8 cellular contexts compared by ENCODE assay signal in the genomic region with DNA sequence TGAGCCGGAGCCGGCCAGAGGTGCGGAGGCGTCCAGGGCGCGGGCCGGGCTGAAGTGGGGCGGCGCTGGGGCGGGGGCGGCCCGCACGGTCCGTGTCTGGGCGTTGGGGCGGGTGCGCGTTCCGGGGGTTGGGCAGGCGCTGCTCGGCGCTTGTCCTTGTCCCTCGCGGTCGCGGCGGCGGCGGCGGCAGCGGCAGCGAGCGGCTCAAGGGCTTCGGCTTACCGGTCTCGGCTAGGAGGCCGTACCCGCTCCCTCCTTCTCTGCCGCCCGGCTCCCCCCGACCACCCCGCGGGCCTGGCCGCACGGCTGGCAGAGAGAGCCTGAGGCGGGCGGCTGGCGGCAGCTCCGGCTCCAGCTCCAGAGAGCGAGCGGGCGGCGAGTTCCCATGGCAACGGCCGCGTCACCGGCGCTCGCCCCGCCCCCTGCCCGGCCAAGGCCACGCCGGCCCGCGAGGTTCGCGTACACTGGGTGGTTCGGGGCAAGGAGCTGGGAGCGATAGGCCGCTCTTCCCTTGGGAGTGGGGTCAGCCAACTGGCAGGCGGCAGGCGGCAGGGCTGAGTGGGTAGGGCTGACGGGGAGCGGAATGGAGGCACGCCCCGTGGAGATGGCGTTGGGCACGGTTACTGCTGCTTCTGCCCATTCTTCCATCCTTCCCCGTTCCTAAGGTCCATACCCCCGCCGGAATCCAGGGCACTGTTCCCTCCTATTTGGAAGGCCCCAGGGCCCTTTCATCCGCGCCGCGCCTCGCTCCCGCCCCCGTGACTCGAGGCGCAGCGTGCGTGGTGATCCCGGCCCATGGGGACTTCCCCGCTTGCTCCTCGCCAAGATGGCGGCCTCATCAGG. TPM values are rescaled to one million over a fixed set of nuclear protein-coding genes. Genes with fewer than 3 reads are reported as not detected.
A peak's percentile ranks its signal among the peaks of the same experiment; 100 is the strongest.
DNase-seq lines count a peak whose midpoint lies in the region; ATAC-seq, FAIRE-seq and TF ChIP-seq lines count a peak whose summit lies in the region.

Gene LRRC73 (minus strand): TSS at position 363 of the 843 bp plus-strand sequence. CDS start 561 bp downstream, outside the sequence.

- peak within 1 kb of the TSS; percentile 20 for H2BK5ac ChIP-seq in neuronal stem cell (ENCODE audit: low read length)

- peaks cover 8% of the 10 kb centered on the region for H3K36me3 ChIP-seq in BE2C
- peaks cover 5% of the 10 kb centered on the region; the same call in 1 of the 2 replicates for H3K36me3 ChIP-seq in SJCRH30
- H3K36me3 ChIP-seq in gastroesophageal sphincter, result peaks cover 0 to 55% of the 10 kb centered on the region in 2 donors
- H3K36me3 ChIP-seq in neuronal stem cell (replicated peaks in 1 of 2; ENCODE audit: control insufficient read depth in 2 of 2, insufficient read depth in 2 of 2, low read length in 2 of 2), result peaks cover 37 to 58% of the 10 kb centered on the region in 2 donors
- H3K36me3 ChIP-seq in stomach smooth muscle (ENCODE audit: control insufficient read depth in 2 of 2, insufficient read depth in 2 of 2, low read length in 2 of 2), result peaks cover 26 to 35% of the 10 kb centered on the region in 2 donors

- TF ChIP-seq EP300 in gastroesophageal sphincter (IDR thresholded peaks at IDR 0.05), result no peak

- H3K18ac ChIP-seq in neuronal stem cell (ENCODE audit: low read length), result peak within 1 kb of the TSS; percentile 89

- H2BK15ac ChIP-seq in neuronal stem cell (ENCODE audit: low read length), result no peak within 1 kb of the TSS

- H3K4me3 ChIP-seq in BE2C (ENCODE audit: low read depth, low read length) (peak within 1 kb of the TSS; percentile 54), SJCRH30 (peak within 1 kb of the TSS; percentile 55), gastroesophageal sphincter (peak within 1 kb of the TSS; percentile 41 to 80), neuronal stem cell (ENCODE audit: low read length in 2 of 2) (peak within 1 kb of the TSS; percentile 48 to 81), stomach smooth muscle (ENCODE audit: low read length in 2 of 2) (peak within 1 kb of the TSS; percentile 67 to 73)

- WGBS in gastroesophageal sphincter (ENCODE audit: low coverage in 1 of 2), 2 donors, result 34% methylated on average over 7 of the region's 96 CpGs; no CpG with 5 or more reads in 1 of the 2 donors
- WGBS in neuronal stem cell (ENCODE audit: extremely low coverage in 2 of 2, insufficient read length in 2 of 2, insufficient replicate concordance in 1 of 2), 2 donors, result no CpG with 5 or more reads among the region's 96 CpGs

- peak within 1 kb of the TSS; percentile 96 for H2AFZ ChIP-seq in neuronal stem cell (ENCODE audit: low read length)

- H4K8ac ChIP-seq in neuronal stem cell (ENCODE audit: low read depth, low read length), result no peak within 1 kb of the TSS

- peak; percentile 90 for ATAC-seq in gastroesophageal sphincter

- TF ChIP-seq POLR2A in gastroesophageal sphincter (IDR thresholded peaks at IDR 0.05), result peak in 1 of 2 donors; percentile 39

- no peaks in the 10 kb centered on the region for H3K27me3 ChIP-seq in BE2C
- no peaks in the 10 kb centered on the region for H3K27me3 ChIP-seq in SJCRH30
- H3K27me3 ChIP-seq in gastroesophageal sphincter, result peaks cover 7% of the 10 kb centered on the region
- H3K27me3 ChIP-seq in neuronal stem cell (ENCODE audit: control insufficient read depth in 3 of 3, insufficient read depth in 3 of 3, low read depth in 1 of 3, low read length in 3 of 3), result peaks cover 7 to 17% (median 9%) of the 10 kb centered on the region in 3 experiments
- H3K27me3 ChIP-seq in stomach smooth muscle (ENCODE audit: control insufficient read depth in 1 of 2, insufficient read depth in 2 of 2, low read length in 2 of 2), result peaks cover 0 to 2% of the 10 kb centered on the region in 2 donors

- no peak within 1 kb of the TSS for H2BK120ac ChIP-seq in neuronal stem cell (ENCODE audit: low read depth, low read length)

- peak within 1 kb of the TSS; percentile 90 for H3K23ac ChIP-seq in neuronal stem cell (ENCODE audit: low read depth, low read length, poor library complexity)

- H3K9ac ChIP-seq in neuronal stem cell (ENCODE audit: low read depth, low read length, poor library complexity), result peak within 1 kb of the TSS; percentile 99
- peak within 1 kb of the TSS; percentile 62 to 71 for H3K9ac ChIP-seq in stomach smooth muscle (ENCODE audit: low read length in 2 of 2)

- H3K4me2 ChIP-seq in neuronal stem cell (ENCODE audit: insufficient read depth, low read length, poor library complexity, severe bottlenecking), result peak within 1 kb of the TSS; percentile 98

- peaks cover 1% of the 10 kb centered on the region for H3K79me1 ChIP-seq in neuronal stem cell (ENCODE audit: low read depth, low read length)

- TF ChIP-seq CTCF in BE2C (IDR thresholded peaks at IDR 0.05; ENCODE audit: low read depth, low read length), result no peak
- no peak for TF ChIP-seq CTCF in gastroesophageal sphincter (IDR thresholded peaks at IDR 0.05)

- H3K27ac ChIP-seq in SJCRH30 (no peak within 1 kb of the TSS), gastroesophageal sphincter (peak within 1 kb of the TSS in 3 of 4 donors; percentile 68 to 70 (median 69)), neuronal stem cell (replicated peaks; ENCODE audit: low read length) (no peak within 1 kb of the TSS), stomach smooth muscle (ENCODE audit: low read length) (peak within 1 kb of the TSS; percentile 31)

- peak within 1 kb of the TSS; percentile 83 for H3K14ac ChIP-seq in neuronal stem cell (ENCODE audit: low read length)

- peak; percentile 96 for FAIRE-seq in HTR-8/SVneo (lab: Jason Lieb, UNC)

- peak within 1 kb of the TSS; percentile 46 for H2BK12ac ChIP-seq in neuronal stem cell (ENCODE audit: low read length)

- no peak within 1 kb of the TSS for H4K91ac ChIP-seq in neuronal stem cell (ENCODE audit: low read depth, low read length, poor library complexity)

- H3K4ac ChIP-seq in neuronal stem cell (ENCODE audit: low read length), result no peak within 1 kb of the TSS

- H2AK5ac ChIP-seq in neuronal stem cell (ENCODE audit: low read depth, low read length), result peak within 1 kb of the TSS; percentile 32

- DNase-seq in BE2C (peak; percentile 96), GM19240 (ENCODE audit: insufficient read length, low spot score) (peak; percentile 38), HTR-8/SVneo (ENCODE audit: insufficient read length, low spot score) (peak; percentile 80), SJCRH30 (peak; percentile 79 to 83), neuronal stem cell (ENCODE audit: low spot score) (peak; percentile 83)
- peak; percentile 84 for DNase-seq in activated naive CD4-positive, alpha-beta T cell treated with Interleukin-2 at 50 U/mL for 16 hours

- H3K9me3 ChIP-seq in BE2C (no peaks in the 10 kb centered on the region), SJCRH30 (replicated peaks) (no peaks in the 10 kb centered on the region), gastroesophageal sphincter (no peaks in the 10 kb centered on the region), neuronal stem cell (replicated peaks in 1 of 2; ENCODE audit: control insufficient read depth in 2 of 2, insufficient read depth in 1 of 2, low read depth in 1 of 2, low read length in 2 of 2) (no peaks in the 10 kb centered on the region), stomach smooth muscle (ENCODE audit: control insufficient read depth in 2 of 2, low read length in 2 of 2) (no peaks in the 10 kb centered on the region)

- H3K4me1 ChIP-seq in BE2C (no peaks in the 10 kb centered on the region), SJCRH30 (peaks cover 12% of the 10 kb centered on the region), gastroesophageal sphincter (peaks cover 0 to 62% (median 18%) of the 10 kb centered on the region in 3 donors), neuronal stem cell (ENCODE audit: control insufficient read depth in 2 of 2, insufficient read depth in 1 of 2, low read depth in 1 of 2, low read length in 2 of 2) (peaks cover 8 to 12% of the 10 kb centered on the region in 2 donors), stomach smooth muscle (ENCODE audit: control insufficient read depth, insufficient read depth, low read length) (peaks cover 25% of the 10 kb centered on the region)

RNA-seq across cellular contexts. Expression of gene LRRC73, which starts in this region (rescaled TPM):
- polyA plus RNA-seq in BE2C (2012; ENCODE audit: insufficient read depth, insufficient read length, low read depth), result 0.48 TPM
- 0.14 TPM in 1 of 2 replicates, not detected in the other for total RNA-seq in SJCRH30 (2014; rRNA removed; shearing (Covaris generic))
- under 1 TPM in 2 of 4 donors, not detected in 2; 0.16 to 0.31 TPM for total RNA-seq in gastroesophageal sphincter
- polyA plus RNA-seq in neuronal stem cell (2013, experiment 1 of 2), result 0.92 TPM
- 0.98 TPM for polyA plus RNA-seq in neuronal stem cell (2013, experiment 2 of 2)

Comparison
In these comparisons a context has a peak if more than half of its experiments do, and no peak if none do; other contexts are left out.
1. Peak in DNase-seq and H3K4me3 ChIP-seq in SJCRH30; RNA of the gene not detected or under 1 TPM.
2. Peak in ATAC-seq, H3K4me3 ChIP-seq and H3K27ac ChIP-seq in gastroesophageal sphincter; RNA of the gene not detected or under 1 TPM.
3. DNase-seq: peak in every context shown above with its lines; median percentile 96 in BE2C; 84 in activated naive CD4-positive, alpha-beta T cell treated with Interleukin-2 at 50 U/mL for 16 hours; 83 in neuronal stem cell; 81 in SJCRH30; 80 in HTR-8/SVneo; 38 in GM19240.